8 cellular contexts compared by ENCODE assay signal in genomic region chr16:27549857-27550581, GRCh38. TPM values are rescaled to one million over a fixed set of nuclear protein-coding genes. Genes with fewer than 3 reads are reported as not detected.
DNase-seq lines count a peak whose midpoint lies in the region; ATAC-seq and TF ChIP-seq lines count a peak whose summit lies in the region.

GTF3C1 (minus strand) TSS chr16:27549913; CDS start chr16:27549890, 23 bp downstream.
KATNIP (plus strand) TSS chr16:27550144; CDS start chr16:27550171, 27 bp downstream.

- no peaks in the 10 kb centered on the region; the same call in 1 of the 2 replicates for H3K9me3 ChIP-seq in AG04450 (ENCODE audit: control insufficient read depth, insufficient read depth, low read length)

- CTCF ChIA-PET in AG04450 (lab: Charles Lee) (interaction anchor here (0.6 to 1.1 kb wide), 4 partner anchors 61 to 520 kb away, joined by 3 to 7 read pairs (median 4); no protein-coding TSS in a partner anchor), WTC11 (lab: Charles Lee) (interaction anchor here (0.6 to 2.2 kb wide), 10 partner anchors 10 to 759 kb away, joined by 3 to 20 read pairs (median 3); no protein-coding TSS in a partner anchor)

- POLR2A ChIA-PET in AG04450 (lab: Yijun Ruan, JAX): interaction anchor here (0.6 to 1.4 kb wide), 7 partner anchors 9 to 559 kb away, joined by 3 to 4 read pairs (median 3); no protein-coding TSS in a partner anchor
- POLR2A ChIA-PET in WTC11 (lab: Charles Lee): interaction anchor here (0.6 to 1.6 kb wide), 2 partner anchors 9 to 670 kb away, joined by 3 read pairs; no protein-coding TSS in a partner anchor

- no peaks in the 10 kb centered on the region for H3K9me3 Mint-ChIP-seq in WTC11
- H3K9me3 Mint-ChIP-seq in immature natural killer cell: no peaks in the 10 kb centered on the region

- H3K27me3 Mint-ChIP-seq in WTC11 (ENCODE audit: low read depth): peaks cover 2% of the 10 kb centered on the region; the same call in 1 of the 2 replicates
- peaks cover 8 to 12% (median 10%) of the 10 kb centered on the region in 3 donors for H3K27me3 Mint-ChIP-seq in immature natural killer cell (ENCODE audit: low read depth in 3 of 3)

- H3K36me3 Mint-ChIP-seq in WTC11 (peaks cover 11% of the 10 kb centered on the region), immature natural killer cell (peaks cover 0 to 14% (median 3%) of the 10 kb centered on the region in 3 donors)

- peak within 1 kb of the TSS; percentile 100 for H3K4me3 Mint-ChIP-seq in WTC11
- peak within 1 kb of the TSS; percentile 92 to 99 (median 97) for H3K4me3 Mint-ChIP-seq in immature natural killer cell

- H3K4me1 Mint-ChIP-seq in WTC11 (peaks cover 18% of the 10 kb centered on the region), immature natural killer cell (peaks cover 40 to 52% of the 10 kb centered on the region in 2 donors)

- TF ChIP-seq CTCF in AG04450 (IDR thresholded peaks at IDR 0.05; ENCODE audit: low read depth, low read length): no peak
- no peak for TF ChIP-seq CTCF in WTC11 (IDR thresholded peaks at IDR 0.05)
- no peak for TF ChIP-seq CTCF in cardiac fibroblast (IDR thresholded peaks at IDR 0.05; ENCODE audit: low read depth, low read length)

- H3K4me3 ChIP-seq in AG04450 (ENCODE audit: low read depth, low read length) (peak within 1 kb of the TSS; percentile 99), cardiac fibroblast (replicated peaks in 1 of 2; ENCODE audit: low read depth in 2 of 2, low read length in 2 of 2) (peak within 1 kb of the TSS; percentile 91 to 99)

- peak; percentile 97 for ATAC-seq in GM18909 (IDR thresholded peaks at IDR 0.05; ENCODE audit: poor library complexity, unreplicated experiment)
- ATAC-seq in HG03175 (IDR thresholded peaks at IDR 0.05; ENCODE audit: unreplicated experiment): peak; percentile 97
- ATAC-seq in WTC11: peak; percentile 97

- no peaks in the 10 kb centered on the region for H3K27me3 ChIP-seq in AG04450 (ENCODE audit: control insufficient read depth, insufficient read depth, low read length)

- DNase-seq in AG04450 (ENCODE audit: low read depth, low spot score) (peak; percentile 96), NCI-H226 (peak; percentile 94), WTC11 (ENCODE audit: low spot score) (peak; percentile 100), cardiac fibroblast (ENCODE audit: low read depth in 2 of 2) (peak; percentile 99), immature natural killer cell (peak; percentile 100)
- DNase-seq in stimulated activated CD4-positive, alpha-beta T cell treated with anti-CD3 and anti-CD28 coated beads, Interleukin-12 subunit alpha, Interleukin-12 subunit beta, amount 100 ng/mL, for 24 hours (ENCODE audit: low read depth in 2 of 2): peak; percentile 100

- H3K27ac ChIP-seq in AG04450 (ENCODE audit: low read depth, low read length): peak within 1 kb of the TSS; percentile 71

- H3K27ac Mint-ChIP-seq in WTC11 (peak within 1 kb of the TSS; percentile 96), immature natural killer cell (peak within 1 kb of the TSS; percentile 93 to 99 (median 96))

TF ChIP-seq in WTC11, 78 proteins besides CTCF, POLR2A, EP300 and RAD21 (continues in another document):
- TF ChIP-seq MAX (CRISPR knock-in tag; IDR thresholded peaks at IDR 0.05) (peak; percentile 63), KAT7 (CRISPR knock-in tag; IDR thresholded peaks at IDR 0.05; ENCODE audit: borderline replicate concordance) (no peak), ZNF317 (CRISPR knock-in tag; IDR thresholded peaks at IDR 0.05; ENCODE audit: borderline replicate concordance, low read depth) (no peak), ZNF263 (CRISPR knock-in tag; IDR thresholded peaks at IDR 0.05; ENCODE audit: low read depth) (no peak), GABPB1 (CRISPR knock-in tag; IDR thresholded peaks at IDR 0.05) (peak; percentile 16; the same call in 1 of the 2 replicates), SOX15 (CRISPR knock-in tag; IDR thresholded peaks at IDR 0.05) (no peak), JAZF1 (CRISPR knock-in tag; IDR thresholded peaks at IDR 0.05) (no peak), HMGA2 (CRISPR knock-in tag; IDR thresholded peaks at IDR 0.05) (peak; percentile 33; the same call in 1 of the 2 replicates), FOXK1 (CRISPR knock-in tag; IDR thresholded peaks at IDR 0.05) (peak; percentile 26; the same call in 1 of the 2 replicates), ZNF121 (CRISPR knock-in tag; IDR thresholded peaks at IDR 0.05) (no peak), FOXP4 (CRISPR knock-in tag; IDR thresholded peaks at IDR 0.05) (no peak), CREB1 (CRISPR knock-in tag; IDR thresholded peaks at IDR 0.05) (no peak), PRRX2 (CRISPR knock-in tag; IDR thresholded peaks at IDR 0.05) (no peak), FOXP1 (CRISPR knock-in tag; IDR thresholded peaks at IDR 0.05; ENCODE audit: borderline replicate concordance) (no peak), ZNF425 (CRISPR knock-in tag; conservative IDR thresholded peaks at IDR 0.05) (no peak), RORB (CRISPR knock-in tag; IDR thresholded peaks at IDR 0.05) (no peak), HMGXB4 (CRISPR knock-in tag; IDR thresholded peaks at IDR 0.05) (no peak), USF1 (CRISPR knock-in tag; IDR thresholded peaks at IDR 0.05) (no peak), TEAD1 (CRISPR knock-in tag; IDR thresholded peaks at IDR 0.05) (0 out of 2 replicates have a peak, but pooled peaks have one; percentile 14), OVOL2 (CRISPR knock-in tag; IDR thresholded peaks at IDR 0.05; ENCODE audit: borderline replicate concordance) (no peak), ATF3 (CRISPR knock-in tag; conservative IDR thresholded peaks at IDR 0.05) (no peak)

RNA-seq across cellular contexts. Expression of gene GTF3C1, which starts in this region (rescaled TPM):
- polyA plus RNA-seq in AG04450 (2011; rRNA removed): 40.2 and 44.6 TPM in 2 replicates
- 91.1 and 115 TPM in 2 replicates for polyA minus RNA-seq in AG04450 (2011; rRNA and poly(A)+ RNA removed)
- total RNA-seq in WTC11 (2021): 116 to 146 TPM (median 118 TPM) in 3 replicates
- polyA plus RNA-seq in immature natural killer cell: 100 to 1,000 TPM in 1 of 3 donors, 10 to 100 TPM in 2; 73.7 to 107 (median 97.6) TPM

RNA-seq across cellular contexts. Expression of gene KATNIP, which starts in this region (rescaled TPM):
- polyA plus RNA-seq in AG04450 (2011; rRNA removed): 21.2 and 23.3 TPM in 2 replicates
- polyA minus RNA-seq in AG04450 (2011; rRNA and poly(A)+ RNA removed): 33.9 and 36.1 TPM in 2 replicates
- 17.2 to 23.0 TPM (median 17.5 TPM) in 3 replicates for total RNA-seq in WTC11 (2021)
- 1 to 10 TPM in 2 of 3 donors, not detected in 1; 1.7 to 7.2 TPM for polyA plus RNA-seq in immature natural killer cell

Comparison
In these comparisons a context has a peak if more than half of its experiments do, and no peak if none do; other contexts are left out.
1. Peak in every context shown above with its lines: DNase-seq, ATAC-seq, H3K4me3 ChIP-seq and H3K27ac ChIP-seq.